Comparison of ENCODE assay signal across 16 cellular contexts in the genomic region with DNA sequence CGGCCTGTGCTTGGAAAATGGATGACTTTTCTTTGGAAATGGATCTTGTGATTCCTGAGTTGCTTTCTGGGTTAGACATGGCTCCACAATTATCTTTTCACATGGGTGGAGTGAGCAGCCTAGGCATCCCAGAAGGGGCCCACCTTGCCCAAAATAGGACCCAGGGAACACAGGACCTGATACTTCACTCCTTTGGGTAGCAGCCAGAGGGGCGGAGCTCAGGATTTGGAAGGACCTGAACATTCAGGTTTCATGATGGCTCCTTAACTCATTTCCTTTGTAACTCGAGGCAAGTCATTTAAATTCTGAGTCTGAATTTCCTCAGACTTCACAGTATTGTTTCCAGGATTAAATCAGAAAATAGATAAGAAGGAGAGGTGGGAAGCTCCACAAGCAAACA.
"Had no signal": no experiment of that assay in that cellular context is flagged by ENCODE, and none has a peak within 500 bp of the region (broad histone marks: within the 10 kb centered on the region; RNA-seq: fewer than 3 reads in every experiment).

No MANE protein-coding gene starts in this region.

- DNase-seq: activated CD4-positive, alpha-beta memory T cell treated with anti-CD3 and anti-CD28 coated beads for 36 hours; activated naive CD4-positive, alpha-beta T cell treated with anti-CD3 and anti-CD28 coated beads for 36 hours; activated T-cell treated with anti-CD3 and anti-CD28 coated beads, Interleukin-2, amount 50 U/mL, for 1 hour; body of pancreas; cortex of kidney; left colon; lower lobe of right lung; natural killer cell; pancreas; stimulated activated naive CD4-positive, alpha-beta T cell; SW 1271; T-helper 2 cell; tibial artery; WERI-Rb-1 had no signal

- H3K9me3 ChIP-seq: body of pancreas, pancreas had no signal

- H3K27me3 ChIP-seq: body of pancreas, pancreas, tibial artery had no signal

- H3K27ac Mint-ChIP-seq: activated CD4-positive, alpha-beta memory T cell treated with anti-CD3 and anti-CD28 coated beads for 36 hours; activated naive CD4-positive, alpha-beta T cell treated with anti-CD3 and anti-CD28 coated beads for 36 hours; activated T-helper 17 cell treated with anti-CD3 and anti-CD28 coated beads, Interleukin-2, amount 50 U/mL, for 72 hours; natural killer cell had no signal

- H3K36me3 ChIP-seq: lower lobe of right lung, pancreas, tibial artery, WERI-Rb-1 had no signal

- H3K4me1 ChIP-seq: body of pancreas, lower lobe of right lung, pancreas, tibial artery had no signal

- ATAC-seq: activated T-helper 17 cell treated with anti-CD3 and anti-CD28 coated beads, Interleukin-2, amount 50 U/mL, for 72 hours; body of pancreas; left colon; lower lobe of right lung; natural killer cell; pancreas had no signal

- H3K4me3 Mint-ChIP-seq: activated CD4-positive, alpha-beta memory T cell treated with anti-CD3 and anti-CD28 coated beads for 36 hours; activated naive CD4-positive, alpha-beta T cell treated with anti-CD3 and anti-CD28 coated beads for 36 hours; activated T-helper 17 cell treated with anti-CD3 and anti-CD28 coated beads, Interleukin-2, amount 50 U/mL, for 72 hours; central memory CD8-positive, alpha-beta T cell; natural killer cell had no signal

- H3K27ac ChIP-seq: body of pancreas, lower lobe of right lung, pancreas, tibial artery, WERI-Rb-1 had no signal

- H3K36me3 Mint-ChIP-seq: activated CD4-positive, alpha-beta memory T cell treated with anti-CD3 and anti-CD28 coated beads for 36 hours; natural killer cell had no signal

- H3K4me1 Mint-ChIP-seq: activated T-helper 17 cell treated with anti-CD3 and anti-CD28 coated beads, Interleukin-2, amount 50 U/mL, for 72 hours; central memory CD8-positive, alpha-beta T cell; natural killer cell had no signal

- H3K4me3 ChIP-seq: body of pancreas, lower lobe of right lung, pancreas, tibial artery had no signal

- H3K9me3 Mint-ChIP-seq: central memory CD8-positive, alpha-beta T cell had no signal
